Comparison of ENCODE assay signal across 1 cellular context in the genomic region with DNA sequence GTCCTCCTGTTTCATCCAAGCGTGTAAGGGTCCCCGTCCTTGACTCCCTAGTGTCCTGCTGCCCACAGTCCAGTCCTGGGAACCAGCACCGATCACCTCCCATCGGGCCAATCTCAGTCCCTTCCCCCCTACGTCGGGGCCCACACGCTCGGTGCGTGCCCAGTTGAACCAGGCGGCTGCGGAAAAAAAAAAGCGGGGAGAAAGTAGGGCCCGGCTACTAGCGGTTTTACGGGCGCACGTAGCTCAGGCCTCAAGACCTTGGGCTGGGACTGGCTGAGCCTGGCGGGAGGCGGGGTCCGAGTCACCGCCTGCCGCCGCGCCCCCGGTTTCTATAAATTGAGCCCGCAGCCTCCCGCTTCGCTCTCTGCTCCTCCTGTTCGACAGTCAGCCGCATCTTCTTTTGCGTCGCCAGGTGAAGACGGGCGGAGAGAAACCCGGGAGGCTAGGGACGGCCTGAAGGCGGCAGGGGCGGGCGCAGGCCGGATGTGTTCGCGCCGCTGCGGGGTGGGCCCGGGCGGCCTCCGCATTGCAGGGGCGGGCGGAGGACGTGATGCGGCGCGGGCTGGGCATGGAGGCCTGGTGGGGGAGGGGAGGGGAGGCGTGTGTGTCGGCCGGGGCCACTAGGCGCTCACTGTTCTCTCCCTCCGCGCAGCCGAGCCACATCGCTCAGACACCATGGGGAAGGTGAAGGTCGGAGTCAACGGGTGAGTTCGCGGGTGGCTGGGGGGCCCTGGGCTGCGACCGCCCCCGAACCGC.
A peak's percentile ranks its signal among the peaks of the same experiment; 100 is the strongest.
TF ChIP-seq lines count a peak whose summit lies in the region.

A gene (plus strand): TSS at position 360 of the 756 bp plus-strand sequence. CDS start 316 bp downstream, at position 676.

TF ChIP-seq in HepG2, 621 proteins besides CTCF, POLR2A, EP300 and RAD21 (continued from another document and continues in another):
- TF ChIP-seq, protein P1, sequence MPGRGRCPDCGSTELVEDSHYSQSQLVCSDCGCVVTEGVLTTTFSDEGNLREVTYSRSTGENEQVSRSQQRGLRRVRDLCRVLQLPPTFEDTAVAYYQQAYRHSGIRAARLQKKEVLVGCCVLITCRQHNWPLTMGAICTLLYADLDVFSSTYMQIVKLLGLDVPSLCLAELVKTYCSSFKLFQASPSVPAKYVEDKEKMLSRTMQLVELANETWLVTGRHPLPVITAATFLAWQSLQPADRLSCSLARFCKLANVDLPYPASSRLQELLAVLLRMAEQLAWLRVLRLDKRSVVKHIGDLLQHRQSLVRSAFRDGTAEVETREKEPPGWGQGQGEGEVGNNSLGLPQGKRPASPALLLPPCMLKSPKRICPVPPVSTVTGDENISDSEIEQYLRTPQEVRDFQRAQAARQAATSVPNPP (CRISPR knock-in tag; IDR thresholded peaks at IDR 0.05) = peak; percentile 30; the same call in 1 of the 2 replicates
- TF ChIP-seq PHF8 (CRISPR knock-in tag; IDR thresholded peaks at IDR 0.05) = peak; percentile 64
- TF ChIP-seq NCOA2 (CRISPR knock-in tag; IDR thresholded peaks at IDR 0.05) = peak; percentile 22
- TF ChIP-seq SOX6 (IDR thresholded peaks at IDR 0.05) = no peak
- TF ChIP-seq SOX6 (CRISPR knock-in tag; IDR thresholded peaks at IDR 0.05) = peak; percentile 38; the same call in 1 of the 2 replicates
- TF ChIP-seq FOXK1 (CRISPR knock-in tag; IDR thresholded peaks at IDR 0.05; ENCODE audit: borderline replicate concordance, low read depth) = peak; percentile 52; the same call in 1 of the 2 replicates
- TF ChIP-seq MIXL1 (CRISPR knock-in tag; IDR thresholded peaks at IDR 0.05) = peak; percentile 62; the same call in 1 of the 2 replicates
- TF ChIP-seq SMYD3 (CRISPR knock-in tag; IDR thresholded peaks at IDR 0.05) = no peak
- TF ChIP-seq PHF21A (CRISPR knock-in tag; IDR thresholded peaks at IDR 0.05) = peak; percentile 91
- TF ChIP-seq ZNF382 (CRISPR knock-in tag; IDR thresholded peaks at IDR 0.05; ENCODE audit: borderline replicate concordance) = no peak
- peak; percentile 83 for TF ChIP-seq ZNF674 (CRISPR knock-in tag; IDR thresholded peaks at IDR 0.05; ENCODE audit: low read depth)
- TF ChIP-seq, protein P2, sequence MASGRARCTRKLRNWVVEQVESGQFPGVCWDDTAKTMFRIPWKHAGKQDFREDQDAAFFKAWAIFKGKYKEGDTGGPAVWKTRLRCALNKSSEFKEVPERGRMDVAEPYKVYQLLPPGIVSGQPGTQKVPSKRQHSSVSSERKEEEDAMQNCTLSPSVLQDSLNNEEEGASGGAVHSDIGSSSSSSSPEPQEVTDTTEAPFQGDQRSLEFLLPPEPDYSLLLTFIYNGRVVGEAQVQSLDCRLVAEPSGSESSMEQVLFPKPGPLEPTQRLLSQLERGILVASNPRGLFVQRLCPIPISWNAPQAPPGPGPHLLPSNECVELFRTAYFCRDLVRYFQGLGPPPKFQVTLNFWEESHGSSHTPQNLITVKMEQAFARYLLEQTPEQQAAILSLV (CRISPR knock-in tag; IDR thresholded peaks at IDR 0.05; ENCODE audit: borderline replicate concordance) = peak; percentile 79; the same call in 1 of the 2 replicates
- no peak for TF ChIP-seq KDM1A (CRISPR knock-in tag; IDR thresholded peaks at IDR 0.05)
- TF ChIP-seq, protein P3, sequence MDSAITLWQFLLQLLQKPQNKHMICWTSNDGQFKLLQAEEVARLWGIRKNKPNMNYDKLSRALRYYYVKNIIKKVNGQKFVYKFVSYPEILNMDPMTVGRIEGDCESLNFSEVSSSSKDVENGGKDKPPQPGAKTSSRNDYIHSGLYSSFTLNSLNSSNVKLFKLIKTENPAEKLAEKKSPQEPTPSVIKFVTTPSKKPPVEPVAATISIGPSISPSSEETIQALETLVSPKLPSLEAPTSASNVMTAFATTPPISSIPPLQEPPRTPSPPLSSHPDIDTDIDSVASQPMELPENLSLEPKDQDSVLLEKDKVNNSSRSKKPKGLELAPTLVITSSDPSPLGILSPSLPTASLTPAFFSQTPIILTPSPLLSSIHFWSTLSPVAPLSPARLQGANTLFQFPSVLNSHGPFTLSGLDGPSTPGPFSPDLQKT (CRISPR knock-in tag; IDR thresholded peaks at IDR 0.05; ENCODE audit: borderline replicate concordance) = peak; percentile 56; the same call in 1 of the 2 replicates
- TF ChIP-seq, protein P4, sequence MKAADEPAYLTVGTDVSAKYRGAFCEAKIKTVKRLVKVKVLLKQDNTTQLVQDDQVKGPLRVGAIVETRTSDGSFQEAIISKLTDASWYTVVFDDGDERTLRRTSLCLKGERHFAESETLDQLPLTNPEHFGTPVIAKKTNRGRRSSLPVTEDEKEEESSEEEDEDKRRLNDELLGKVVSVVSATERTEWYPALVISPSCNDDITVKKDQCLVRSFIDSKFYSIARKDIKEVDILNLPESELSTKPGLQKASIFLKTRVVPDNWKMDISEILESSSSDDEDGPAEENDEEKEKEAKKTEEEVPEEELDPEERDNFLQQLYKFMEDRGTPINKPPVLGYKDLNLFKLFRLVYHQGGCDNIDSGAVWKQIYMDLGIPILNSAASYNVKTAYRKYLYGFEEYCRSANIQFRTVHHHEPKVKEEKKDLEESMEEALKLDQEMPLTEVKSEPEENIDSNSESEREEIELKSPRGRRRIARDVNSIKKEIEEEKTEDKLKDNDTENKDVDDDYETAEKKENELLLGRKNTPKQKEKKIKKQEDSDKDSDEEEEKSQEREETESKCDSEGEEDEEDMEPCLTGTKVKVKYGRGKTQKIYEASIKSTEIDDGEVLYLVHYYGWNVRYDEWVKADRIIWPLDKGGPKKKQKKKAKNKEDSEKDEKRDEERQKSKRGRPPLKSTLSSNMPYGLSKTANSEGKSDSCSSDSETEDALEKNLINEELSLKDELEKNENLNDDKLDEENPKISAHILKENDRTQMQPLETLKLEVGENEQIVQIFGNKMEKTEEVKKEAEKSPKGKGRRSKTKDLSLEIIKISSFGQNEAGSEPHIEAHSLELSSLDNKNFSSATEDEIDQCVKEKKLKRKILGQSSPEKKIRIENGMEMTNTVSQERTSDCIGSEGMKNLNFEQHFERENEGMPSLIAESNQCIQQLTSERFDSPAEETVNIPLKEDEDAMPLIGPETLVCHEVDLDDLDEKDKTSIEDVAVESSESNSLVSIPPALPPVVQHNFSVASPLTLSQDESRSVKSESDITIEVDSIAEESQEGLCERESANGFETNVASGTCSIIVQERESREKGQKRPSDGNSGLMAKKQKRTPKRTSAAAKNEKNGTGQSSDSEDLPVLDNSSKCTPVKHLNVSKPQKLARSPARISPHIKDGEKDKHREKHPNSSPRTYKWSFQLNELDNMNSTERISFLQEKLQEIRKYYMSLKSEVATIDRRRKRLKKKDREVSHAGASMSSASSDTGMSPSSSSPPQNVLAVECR (CRISPR knock-in tag; IDR thresholded peaks at IDR 0.05; ENCODE audit: borderline replicate concordance) = peak; percentile 74; the same call in 1 of the 2 replicates
- peak; percentile 93 for TF ChIP-seq RBM39 (IDR thresholded peaks at IDR 0.05; ENCODE audit: low read depth, low read length, poor library complexity, severe bottlenecking)
- TF ChIP-seq, protein P5, sequence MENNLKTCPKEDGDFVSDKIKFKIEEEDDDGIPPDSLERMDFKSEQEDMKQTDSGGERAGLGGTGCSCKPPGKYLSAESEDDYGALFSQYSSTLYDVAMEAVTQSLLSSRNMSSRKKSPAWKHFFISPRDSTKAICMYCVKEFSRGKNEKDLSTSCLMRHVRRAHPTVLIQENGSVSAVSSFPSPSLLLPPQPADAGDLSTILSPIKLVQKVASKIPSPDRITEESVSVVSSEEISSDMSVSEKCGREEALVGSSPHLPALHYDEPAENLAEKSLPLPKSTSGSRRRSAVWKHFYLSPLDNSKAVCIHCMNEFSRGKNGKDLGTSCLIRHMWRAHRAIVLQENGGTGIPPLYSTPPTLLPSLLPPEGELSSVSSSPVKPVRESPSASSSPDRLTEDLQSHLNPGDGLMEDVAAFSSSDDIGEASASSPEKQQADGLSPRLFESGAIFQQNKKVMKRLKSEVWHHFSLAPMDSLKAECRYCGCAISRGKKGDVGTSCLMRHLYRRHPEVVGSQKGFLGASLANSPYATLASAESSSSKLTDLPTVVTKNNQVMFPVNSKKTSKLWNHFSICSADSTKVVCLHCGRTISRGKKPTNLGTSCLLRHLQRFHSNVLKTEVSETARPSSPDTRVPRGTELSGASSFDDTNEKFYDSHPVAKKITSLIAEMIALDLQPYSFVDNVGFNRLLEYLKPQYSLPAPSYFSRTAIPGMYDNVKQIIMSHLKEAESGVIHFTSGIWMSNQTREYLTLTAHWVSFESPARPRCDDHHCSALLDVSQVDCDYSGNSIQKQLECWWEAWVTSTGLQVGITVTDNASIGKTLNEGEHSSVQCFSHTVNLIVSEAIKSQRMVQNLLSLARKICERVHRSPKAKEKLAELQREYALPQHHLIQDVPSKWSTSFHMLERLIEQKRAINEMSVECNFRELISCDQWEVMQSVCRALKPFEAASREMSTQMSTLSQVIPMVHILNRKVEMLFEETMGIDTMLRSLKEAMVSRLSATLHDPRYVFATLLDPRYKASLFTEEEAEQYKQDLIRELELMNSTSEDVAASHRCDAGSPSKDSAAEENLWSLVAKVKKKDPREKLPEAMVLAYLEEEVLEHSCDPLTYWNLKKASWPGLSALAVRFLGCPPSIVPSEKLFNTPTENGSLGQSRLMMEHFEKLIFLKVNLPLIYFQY (CRISPR knock-in tag; IDR thresholded peaks at IDR 0.05; ENCODE audit: borderline replicate concordance) = peak; percentile 90
- TF ChIP-seq TBL1XR1 (IDR thresholded peaks at IDR 0.05; ENCODE audit: borderline replicate concordance, low read length, partially characterized antibody) = peak; percentile 27
- peak; percentile 11; the same call in 1 of the 2 replicates for TF ChIP-seq JUNB (CRISPR knock-in tag; IDR thresholded peaks at IDR 0.05; ENCODE audit: borderline replicate concordance)
- no peak for TF ChIP-seq SMARCE1 (IDR thresholded peaks at IDR 0.05; ENCODE audit: borderline replicate concordance)
- TF ChIP-seq, protein P6, sequence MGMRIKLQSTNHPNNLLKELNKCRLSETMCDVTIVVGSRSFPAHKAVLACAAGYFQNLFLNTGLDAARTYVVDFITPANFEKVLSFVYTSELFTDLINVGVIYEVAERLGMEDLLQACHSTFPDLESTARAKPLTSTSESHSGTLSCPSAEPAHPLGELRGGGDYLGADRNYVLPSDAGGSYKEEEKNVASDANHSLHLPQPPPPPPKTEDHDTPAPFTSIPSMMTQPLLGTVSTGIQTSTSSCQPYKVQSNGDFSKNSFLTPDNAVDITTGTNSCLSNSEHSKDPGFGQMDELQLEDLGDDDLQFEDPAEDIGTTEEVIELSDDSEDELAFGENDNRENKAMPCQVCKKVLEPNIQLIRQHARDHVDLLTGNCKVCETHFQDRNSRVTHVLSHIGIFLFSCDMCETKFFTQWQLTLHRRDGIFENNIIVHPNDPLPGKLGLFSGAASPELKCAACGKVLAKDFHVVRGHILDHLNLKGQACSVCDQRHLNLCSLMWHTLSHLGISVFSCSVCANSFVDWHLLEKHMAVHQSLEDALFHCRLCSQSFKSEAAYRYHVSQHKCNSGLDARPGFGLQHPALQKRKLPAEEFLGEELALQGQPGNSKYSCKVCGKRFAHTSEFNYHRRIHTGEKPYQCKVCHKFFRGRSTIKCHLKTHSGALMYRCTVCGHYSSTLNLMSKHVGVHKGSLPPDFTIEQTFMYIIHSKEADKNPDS (CRISPR knock-in tag; IDR thresholded peaks at IDR 0.05) = no peak
- TF ChIP-seq CAMTA2 (CRISPR knock-in tag; IDR thresholded peaks at IDR 0.05; ENCODE audit: borderline replicate concordance) = no peak
- TF ChIP-seq, protein P7, sequence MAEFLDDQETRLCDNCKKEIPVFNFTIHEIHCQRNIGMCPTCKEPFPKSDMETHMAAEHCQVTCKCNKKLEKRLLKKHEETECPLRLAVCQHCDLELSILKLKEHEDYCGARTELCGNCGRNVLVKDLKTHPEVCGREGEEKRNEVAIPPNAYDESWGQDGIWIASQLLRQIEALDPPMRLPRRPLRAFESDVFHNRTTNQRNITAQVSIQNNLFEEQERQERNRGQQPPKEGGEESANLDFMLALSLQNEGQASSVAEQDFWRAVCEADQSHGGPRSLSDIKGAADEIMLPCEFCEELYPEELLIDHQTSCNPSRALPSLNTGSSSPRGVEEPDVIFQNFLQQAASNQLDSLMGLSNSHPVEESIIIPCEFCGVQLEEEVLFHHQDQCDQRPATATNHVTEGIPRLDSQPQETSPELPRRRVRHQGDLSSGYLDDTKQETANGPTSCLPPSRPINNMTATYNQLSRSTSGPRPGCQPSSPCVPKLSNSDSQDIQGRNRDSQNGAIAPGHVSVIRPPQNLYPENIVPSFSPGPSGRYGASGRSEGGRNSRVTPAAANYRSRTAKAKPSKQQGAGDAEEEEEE (CRISPR knock-in tag; IDR thresholded peaks at IDR 0.05; ENCODE audit: borderline replicate concordance) = no peak
- no peak for TF ChIP-seq ZFAT (CRISPR knock-in tag; conservative IDR thresholded peaks at IDR 0.05)
- peak; percentile 29; the same call in 1 of the 2 replicates for TF ChIP-seq ZBTB42 (CRISPR knock-in tag; IDR thresholded peaks at IDR 0.05)
- peak; percentile 18; the same call in 1 of the 2 replicates for TF ChIP-seq MIER3 (CRISPR knock-in tag; IDR thresholded peaks at IDR 0.05; ENCODE audit: borderline replicate concordance)
- TF ChIP-seq, protein P8, sequence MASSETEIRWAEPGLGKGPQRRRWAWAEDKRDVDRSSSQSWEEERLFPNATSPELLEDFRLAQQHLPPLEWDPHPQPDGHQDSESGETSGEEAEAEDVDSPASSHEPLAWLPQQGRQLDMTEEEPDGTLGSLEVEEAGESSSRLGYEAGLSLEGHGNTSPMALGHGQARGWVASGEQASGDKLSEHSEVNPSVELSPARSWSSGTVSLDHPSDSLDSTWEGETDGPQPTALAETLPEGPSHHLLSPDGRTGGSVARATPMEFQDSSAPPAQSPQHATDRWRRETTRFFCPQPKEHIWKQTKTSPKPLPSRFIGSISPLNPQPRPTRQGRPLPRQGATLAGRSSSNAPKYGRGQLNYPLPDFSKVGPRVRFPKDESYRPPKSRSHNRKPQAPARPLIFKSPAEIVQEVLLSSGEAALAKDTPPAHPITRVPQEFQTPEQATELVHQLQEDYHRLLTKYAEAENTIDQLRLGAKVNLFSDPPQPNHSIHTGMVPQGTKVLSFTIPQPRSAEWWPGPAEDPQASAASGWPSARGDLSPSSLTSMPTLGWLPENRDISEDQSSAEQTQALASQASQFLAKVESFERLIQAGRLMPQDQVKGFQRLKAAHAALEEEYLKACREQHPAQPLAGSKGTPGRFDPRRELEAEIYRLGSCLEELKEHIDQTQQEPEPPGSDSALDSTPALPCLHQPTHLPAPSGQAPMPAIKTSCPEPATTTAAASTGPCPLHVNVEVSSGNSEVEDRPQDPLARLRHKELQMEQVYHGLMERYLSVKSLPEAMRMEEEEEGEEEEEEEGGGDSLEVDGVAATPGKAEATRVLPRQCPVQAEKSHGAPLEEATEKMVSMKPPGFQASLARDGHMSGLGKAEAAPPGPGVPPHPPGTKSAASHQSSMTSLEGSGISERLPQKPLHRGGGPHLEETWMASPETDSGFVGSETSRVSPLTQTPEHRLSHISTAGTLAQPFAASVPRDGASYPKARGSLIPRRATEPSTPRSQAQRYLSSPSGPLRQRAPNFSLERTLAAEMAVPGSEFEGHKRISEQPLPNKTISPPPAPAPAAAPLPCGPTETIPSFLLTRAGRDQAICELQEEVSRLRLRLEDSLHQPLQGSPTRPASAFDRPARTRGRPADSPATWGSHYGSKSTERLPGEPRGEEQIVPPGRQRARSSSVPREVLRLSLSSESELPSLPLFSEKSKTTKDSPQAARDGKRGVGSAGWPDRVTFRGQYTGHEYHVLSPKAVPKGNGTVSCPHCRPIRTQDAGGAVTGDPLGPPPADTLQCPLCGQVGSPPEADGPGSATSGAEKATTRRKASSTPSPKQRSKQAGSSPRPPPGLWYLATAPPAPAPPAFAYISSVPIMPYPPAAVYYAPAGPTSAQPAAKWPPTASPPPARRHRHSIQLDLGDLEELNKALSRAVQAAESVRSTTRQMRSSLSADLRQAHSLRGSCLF (CRISPR knock-in tag; IDR thresholded peaks at IDR 0.05; ENCODE audit: borderline replicate concordance) = peak; percentile 49; the same call in 1 of the 2 replicates
- no peak for TF ChIP-seq ZNF432 (CRISPR knock-in tag; IDR thresholded peaks at IDR 0.05; ENCODE audit: borderline replicate concordance)
- no peak for TF ChIP-seq CBX2 (IDR thresholded peaks at IDR 0.05; ENCODE audit: low read depth, low read length)
- 0 out of 2 replicates have a peak, but pooled peaks have one; percentile 43 for TF ChIP-seq CBX2 (CRISPR knock-in tag; IDR thresholded peaks at IDR 0.05; ENCODE audit: low read depth)
- TF ChIP-seq MAFK (conservative IDR thresholded peaks at IDR 0.05 in 1 of 2, IDR thresholded peaks at IDR 0.05 in 1 of 2; ENCODE audit: low read length in 2 of 2) = peak in 1 of 2 experiments; percentile 19; a peak in 1 of 4 replicates
